ENCODE assay signal across 20 cellular contexts in genomic region chr9:134211811-134212460, GRCh38. TPM values are rescaled to one million over a fixed set of nuclear protein-coding genes. Genes with fewer than 3 reads are reported as not detected.
A peak's percentile ranks its signal among the peaks of the same experiment; 100 is the strongest.
DNase-seq lines count a peak whose midpoint lies in the region; ATAC-seq and TF ChIP-seq lines count a peak whose summit lies in the region.
"Had no signal": no experiment of that assay in that cellular context is flagged by ENCODE, and none has a peak within 500 bp of the region (broad histone marks: within the 10 kb centered on the region; RNA-seq: fewer than 3 reads in every experiment).

No MANE protein-coding gene starts in this region.

- no peak for TF ChIP-seq CTCF in C4-2B (conservative IDR thresholded peaks at IDR 0.05)
- TF ChIP-seq CTCF in spleen (IDR thresholded peaks at IDR 0.05 in 8 of 11, conservative IDR thresholded peaks at IDR 0.05 in 3 of 11) = no peak
- no peak for TF ChIP-seq CTCF in esophagus squamous epithelium (IDR thresholded peaks at IDR 0.05)

- DNase-seq in NCI-H446 treated with DMSO at 0.1 percent for 48 hours (lab: John Stamatoyannopoulos, UW) = peak; percentile 24
- DNase-seq in left lobe of liver (ENCODE audit: low spot score) = peak; percentile 45
- peak; percentile 44 for DNase-seq in spleen
- no peak for DNase-seq in esophagus squamous epithelium (lab: John Stamatoyannopoulos, UW)
- DNase-seq in dermis blood vessel endothelial cell = no peak
- DNase-seq: activated CD4-positive, alpha-beta T cell treated with anti-CD3 and anti-CD28 coated beads for 48 hours; activated CD8-positive, alpha-beta memory T cell treated with anti-CD3 and anti-CD28 coated beads for 24 hours; activated effector memory CD4-positive, alpha-beta T cell treated with anti-CD3 and anti-CD28 coated beads, Interleukin-2, amount 50 U/mL, for 16 hours; CD4-positive, alpha-beta memory T cell; effector CD4-positive, alpha-beta T cell; EL; KG1; NCI-H1436; NCI-H774; T-helper 17 cell had no signal

- intact Hi-C loops in spleen (cut with DNase I; ENCODE audit: low total_unique reads) (no loop called here), esophagus squamous epithelium (cut with DNase I) (no loop called here)

- H3K4me1 ChIP-seq in spleen (peaks cover 0 to 25% (median 7%) of the 10 kb centered on the region in 6 donors), esophagus squamous epithelium (peaks cover 18 to 63% (median 20%) of the 10 kb centered on the region in 3 donors)

- H3K4me3 ChIP-seq in spleen (no peak overlapping the region), esophagus squamous epithelium (no peak overlapping the region)
- H3K4me3 ChIP-seq: body of pancreas had no signal

- H3K27ac ChIP-seq in C4-2B = peak overlapping the region; percentile 70
- H3K27ac ChIP-seq in spleen = no peak overlapping the region
- H3K27ac ChIP-seq in esophagus squamous epithelium = peak overlapping the region in 2 of 4 donors; percentile 74 to 85
- H3K27ac ChIP-seq: epithelial cell of prostate had no signal

- H3K36me3 ChIP-seq in spleen (no peaks in the 10 kb centered on the region), esophagus squamous epithelium (no peaks in the 10 kb centered on the region)

- WGBS in spleen, 5 donors = 81 to 95% (median 91%) methylated on average over 5 to 6 of the region's 6 CpGs
- WGBS in esophagus squamous epithelium, 2 donors = 84 to 89% methylated on average over 1 to 6 of the region's 6 CpGs

- H3K27me3 ChIP-seq in spleen (replicated peaks in 1 of 7) (no peaks in the 10 kb centered on the region), esophagus squamous epithelium (no peaks in the 10 kb centered on the region)
- H3K27me3 ChIP-seq: body of pancreas had no signal

- TF ChIP-seq POLR2A in spleen (IDR thresholded peaks at IDR 0.05) (no peak), esophagus squamous epithelium (IDR thresholded peaks at IDR 0.05) (no peak)

- no peak for ATAC-seq in left lobe of liver
- ATAC-seq in HG03565 (IDR thresholded peaks at IDR 0.05; ENCODE audit: unreplicated experiment) = no peak
- ATAC-seq: T-helper 17 cell had no signal

- peaks cover 0 to 11% (median 7%) of the 10 kb centered on the region in 8 donors for H3K9me3 ChIP-seq in spleen
- H3K9me3 ChIP-seq in esophagus squamous epithelium = peaks cover 0 to 10% (median 0%) of the 10 kb centered on the region in 3 donors
- H3K9me3 ChIP-seq: body of pancreas had no signal

RNA-seq across cellular contexts. Expression of gene RNU6ATAC, which starts 47.6 kb away (rescaled TPM):
- total RNA-seq in left lobe of liver (25.8 TPM), spleen (100 to 1,000 TPM in 4 of 7 donors, not detected in 3; 223 to 404 (median 271) TPM), esophagus squamous epithelium (not detected), dermis blood vessel endothelial cell (not detected in 2 replicates)
- not detected for polyA plus RNA-seq in spleen
- total RNA-seq: body of pancreas, myocyte had no signal
- polyA plus RNA-seq: CD4-positive, alpha-beta memory T cell had no signal

Comparison
In these comparisons a context has a peak if more than half of its experiments do, and no peak if none do; other contexts are left out.
1. DNase-seq: peak in NCI-H446 treated with DMSO at 0.1 percent for 48 hours (single experiment), left lobe of liver (single experiment) and spleen (single experiment); none in esophagus squamous epithelium (single experiment) and dermis blood vessel endothelial cell (single experiment).